ENCODE assay signal across 1 cellular context in genomic region chr9:79247021-79247420, GRCh38.
TF ChIP-seq lines count a peak whose summit lies in the region.

No MANE protein-coding gene starts in this region.

TF ChIP-seq in SK-N-SH, 30 proteins besides CTCF, POLR2A, EP300 and RAD21 (continued from another document):
- TF ChIP-seq PBX3 (IDR thresholded peaks at IDR 0.05), result peak; percentile 81
- peak; percentile 47 for TF ChIP-seq JUND (IDR thresholded peaks at IDR 0.05)
- peak; percentile 93 for TF ChIP-seq TCF12 (IDR thresholded peaks at IDR 0.05)
- no peak for TF ChIP-seq SIN3A (IDR thresholded peaks at IDR 0.05; ENCODE audit: borderline replicate concordance, low read depth, low read length)
- peak; percentile 59 for TF ChIP-seq RXRA (IDR thresholded peaks at IDR 0.05; ENCODE audit: borderline replicate concordance, low read depth)
- TF ChIP-seq ZBTB33 (IDR thresholded peaks at IDR 0.05; ENCODE audit: borderline replicate concordance, low read depth), result no peak
- TF ChIP-seq MAX (IDR thresholded peaks at IDR 0.05; ENCODE audit: low read depth), result no peak
- 0 out of 2 replicates have a peak, but pooled peaks have one; percentile 36 for TF ChIP-seq MEF2A (IDR thresholded peaks at IDR 0.05; ENCODE audit: borderline replicate concordance, low read depth)
- no peak for TF ChIP-seq GABPA (IDR thresholded peaks at IDR 0.05; ENCODE audit: low read depth)
- TF ChIP-seq MXI1 (IDR thresholded peaks at IDR 0.05; ENCODE audit: low read depth, low read length), result no peak
